Comparison of ENCODE assay signal across 11 cellular contexts in genomic region chr4:87017580-87018061, GRCh38.
DNase-seq lines count a peak whose midpoint lies in the region; ATAC-seq and TF ChIP-seq lines count a peak whose summit lies in the region.
"Had no signal": no experiment of that assay in that cellular context is flagged by ENCODE, and none has a peak within 500 bp of the region (broad histone marks: within the 10 kb centered on the region; RNA-seq: fewer than 3 reads in every experiment).

No MANE protein-coding gene starts in this region.

- POLR2A ChIA-PET in activated CD4-positive, alpha-beta T cell treated with anti-CD3 and anti-CD28 coated beads, Interleukin-2, amount 10 ng/mL, durations not matched to agents 7 days and 5 days (lab: Charles Lee) = no interaction called here
- POLR2A ChIA-PET in T-cell (lab: Charles Lee) = interaction anchor here (0.6 to 1.1 kb wide), 3 partner anchors 11 to 33 kb away, joined by 3 to 6 read pairs (median 4); no protein-coding TSS in a partner anchor

- peaks cover 11% of the 10 kb centered on the region for H3K36me3 Mint-ChIP-seq in activated CD4-positive, alpha-beta T cell treated with anti-CD3 and anti-CD28 coated beads, Interleukin-2, amount 10 ng/mL, durations not matched to agents 7 days and 5 days (ENCODE audit: low read depth)
- peaks cover 2% of the 10 kb centered on the region for H3K36me3 Mint-ChIP-seq in T-cell
- H3K36me3 Mint-ChIP-seq in stimulated activated memory B cell treated with anti-CD40 and anti-IgM and Interleukin-4, amounts not matched to agents 10 μg/mL and 1 μg/mL and 100 μg/mL, for 72 hours = no peaks in the 10 kb centered on the region
- H3K36me3 Mint-ChIP-seq in nephron progenitor cell (ENCODE audit: low read depth) = peaks cover 21% of the 10 kb centered on the region

- no peak overlapping the region for H3K27ac Mint-ChIP-seq in activated CD4-positive, alpha-beta T cell treated with anti-CD3 and anti-CD28 coated beads, Interleukin-2, amount 10 ng/mL, durations not matched to agents 7 days and 5 days
- H3K27ac Mint-ChIP-seq in T-cell (peak overlapping the region; percentile 51 to 75), nephron progenitor cell (no peak overlapping the region)
- peak overlapping the region; percentile 63 for H3K27ac Mint-ChIP-seq in stimulated activated memory B cell treated with anti-CD40 and anti-IgM and Interleukin-4, amounts not matched to agents 10 μg/mL and 1 μg/mL and 100 μg/mL, for 72 hours

- DNase-seq in activated CD4-positive, alpha-beta T cell treated with anti-CD3 and anti-CD28 coated beads for 48 hours = peak; percentile 34
- no peak for DNase-seq in activated CD4-positive, alpha-beta T cell treated with anti-CD3 and anti-CD28 coated beads, Interleukin-2, amount 10 ng/mL, durations not matched to agents 7 days and 5 days
- DNase-seq in T-cell (peak in 1 of 34 experiments; percentile 17), fibroblast of the aortic adventitia (ENCODE audit: low read depth) (peak; percentile 79), NCI-H774 (lab: John Stamatoyannopoulos, UW) (no peak), nephron progenitor cell (no peak), nucleus accumbens (lab: John Stamatoyannopoulos, UW) (no peak)
- DNase-seq: ACHN, NCI-H2081 had no signal

- H3K4me1 Mint-ChIP-seq in activated CD4-positive, alpha-beta T cell treated with anti-CD3 and anti-CD28 coated beads, Interleukin-2, amount 10 ng/mL, durations not matched to agents 7 days and 5 days = peaks cover 79% of the 10 kb centered on the region
- H3K4me1 Mint-ChIP-seq in T-cell = peaks cover 83 to 90% (median 86%) of the 10 kb centered on the region in 3 donors
- H3K4me1 Mint-ChIP-seq in stimulated activated memory B cell treated with anti-CD40 and anti-IgM and Interleukin-4, amounts not matched to agents 10 μg/mL and 1 μg/mL and 100 μg/mL, for 72 hours = peaks cover 68% of the 10 kb centered on the region
- peaks cover 74% of the 10 kb centered on the region for H3K4me1 Mint-ChIP-seq in nephron progenitor cell

- H3K27me3 Mint-ChIP-seq in activated CD4-positive, alpha-beta T cell treated with anti-CD3 and anti-CD28 coated beads, Interleukin-2, amount 10 ng/mL, durations not matched to agents 7 days and 5 days = no peaks in the 10 kb centered on the region
- H3K27me3 Mint-ChIP-seq in T-cell (no peaks in the 10 kb centered on the region), nephron progenitor cell (ENCODE audit: low read depth, poor library complexity) (no peaks in the 10 kb centered on the region)
- no peaks in the 10 kb centered on the region for H3K27me3 Mint-ChIP-seq in stimulated activated memory B cell treated with anti-CD40 and anti-IgM and Interleukin-4, amounts not matched to agents 10 μg/mL and 1 μg/mL and 100 μg/mL, for 72 hours

- TF ChIP-seq CTCF in fibroblast of the aortic adventitia (IDR thresholded peaks at IDR 0.05; ENCODE audit: insufficient read depth, low read length) = no peak
- TF ChIP-seq CTCF in nephron progenitor cell (IDR thresholded peaks at IDR 0.05) = no peak

- peak in 3 of 4 experiments; percentile 20 to 78 (median 56) for ATAC-seq in T-cell (replicated peaks in 1 of 4)
- no peak for ATAC-seq in stimulated activated memory B cell treated with anti-CD40 and anti-IgM and Interleukin-4, amounts not matched to agents 10 μg/mL and 1 μg/mL and 100 μg/mL, for 72 hours
- ATAC-seq: GM23338 had no signal

- CTCF ChIA-PET in activated CD4-positive, alpha-beta T cell treated with anti-CD3 and anti-CD28 coated beads, Interleukin-2, amount 10 ng/mL, durations not matched to agents 7 days and 5 days (lab: Charles Lee) = interaction anchor here (1.3 to 1.4 kb wide), 2 partner anchors 95 to 101 kb away, joined by 3 to 4 read pairs; no protein-coding TSS in a partner anchor
- CTCF ChIA-PET in T-cell (lab: Charles Lee) = interaction anchor here (0.6 to 1.0 kb wide), 3 partner anchors 81 to 519 kb away, joined by 3 to 4 read pairs (median 3); no protein-coding TSS in a partner anchor

- no peak overlapping the region for H3K4me3 Mint-ChIP-seq in activated CD4-positive, alpha-beta T cell treated with anti-CD3 and anti-CD28 coated beads, Interleukin-2, amount 10 ng/mL, durations not matched to agents 7 days and 5 days
- peak overlapping the region in 2 of 3 donors; percentile 25 to 50 for H3K4me3 Mint-ChIP-seq in T-cell
- no peak overlapping the region for H3K4me3 Mint-ChIP-seq in stimulated activated memory B cell treated with anti-CD40 and anti-IgM and Interleukin-4, amounts not matched to agents 10 μg/mL and 1 μg/mL and 100 μg/mL, for 72 hours
- H3K4me3 Mint-ChIP-seq in nephron progenitor cell = no peak overlapping the region
- H3K4me3 Mint-ChIP-seq: GM23338 had no signal

- H3K9me3 Mint-ChIP-seq in activated CD4-positive, alpha-beta T cell treated with anti-CD3 and anti-CD28 coated beads, Interleukin-2, amount 10 ng/mL, durations not matched to agents 7 days and 5 days = peaks cover 3% of the 10 kb centered on the region
- H3K9me3 Mint-ChIP-seq in T-cell = peaks cover 0 to 3% (median 0%) of the 10 kb centered on the region in 3 donors
- H3K9me3 Mint-ChIP-seq in stimulated activated memory B cell treated with anti-CD40 and anti-IgM and Interleukin-4, amounts not matched to agents 10 μg/mL and 1 μg/mL and 100 μg/mL, for 72 hours = no peaks in the 10 kb centered on the region
- H3K9me3 Mint-ChIP-seq in nephron progenitor cell = no peaks in the 10 kb centered on the region
- H3K9me3 Mint-ChIP-seq: GM23338 had no signal

- H3K4me3 ChIP-seq in fibroblast of the aortic adventitia (ENCODE audit: low read depth, low read length) = no peak overlapping the region
- H3K4me3 ChIP-seq: GM23338 had no signal

Comparison
In these comparisons a context has a peak if more than half of its experiments do, and no peak if none do; other contexts are left out.
1. DNase-seq: peak in activated CD4-positive, alpha-beta T cell treated with anti-CD3 and anti-CD28 coated beads for 48 hours (single experiment) and fibroblast of the aortic adventitia (single experiment); none in activated CD4-positive, alpha-beta T cell treated with anti-CD3 and anti-CD28 coated beads, Interleukin-2, amount 10 ng/mL, durations not matched to agents 7 days and 5 days (single experiment), NCI-H774 (single experiment), nephron progenitor cell (single experiment) and nucleus accumbens (0 of 56).
2. H3K27ac Mint-ChIP-seq: peak in T-cell (2 of 2) and stimulated activated memory B cell treated with anti-CD40 and anti-IgM and Interleukin-4, amounts not matched to agents 10 μg/mL and 1 μg/mL and 100 μg/mL, for 72 hours (single experiment); none in activated CD4-positive, alpha-beta T cell treated with anti-CD3 and anti-CD28 coated beads, Interleukin-2, amount 10 ng/mL, durations not matched to agents 7 days and 5 days (single experiment) and nephron progenitor cell (single experiment).
3. H3K4me3 Mint-ChIP-seq: peak in T-cell (2 of 3); none in activated CD4-positive, alpha-beta T cell treated with anti-CD3 and anti-CD28 coated beads, Interleukin-2, amount 10 ng/mL, durations not matched to agents 7 days and 5 days (single experiment), stimulated activated memory B cell treated with anti-CD40 and anti-IgM and Interleukin-4, amounts not matched to agents 10 μg/mL and 1 μg/mL and 100 μg/mL, for 72 hours (single experiment) and nephron progenitor cell (single experiment).